Comparison of ENCODE assay signal across 35 cellular contexts in the genomic region with DNA sequence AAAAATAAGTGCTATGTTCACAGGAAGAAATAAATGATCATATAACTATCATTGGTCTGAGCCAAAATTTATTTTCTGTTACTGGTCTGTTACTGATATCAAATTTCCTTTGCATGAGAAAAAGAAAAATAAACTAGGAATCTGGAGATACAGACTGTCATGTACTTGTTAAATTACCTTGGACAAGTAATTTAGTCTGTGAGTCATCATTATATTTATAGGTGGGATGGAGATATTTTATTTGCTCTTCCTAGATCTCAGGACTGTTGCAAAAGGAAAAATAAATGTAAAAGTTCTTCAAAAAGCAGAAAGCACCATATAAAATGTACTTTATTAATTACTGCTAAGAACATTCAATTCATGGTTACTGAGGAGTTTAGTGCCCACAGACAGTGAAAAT.
"Had no signal": no experiment of that assay in that cellular context is flagged by ENCODE, and none has a peak within 500 bp of the region (broad histone marks: within the 10 kb centered on the region; RNA-seq: fewer than 3 reads in every experiment).

No MANE protein-coding gene starts in this region.

- DNase-seq: activated B cell treated with CpG ODN at 0.5 μM for 24 hours; activated CD4-positive, alpha-beta T cell treated with anti-CD3 and anti-CD28 coated beads for 48 hours; activated CD4-positive, alpha-beta T cell treated with anti-CD3 and anti-CD28 coated beads, Interleukin-2, amount 50 U/mL, for 1 hour; activated CD4-positive, alpha-beta T cell treated with anti-CD3 and anti-CD28 coated beads, Interleukin-2, amount 50 U/mL, for 48 hours; activated CD8-positive, alpha-beta memory T cell treated with anti-CD3 and anti-CD28 coated beads for 24 hours; activated CD8-positive, alpha-beta T cell treated with anti-CD3 and anti-CD28 coated beads for 36 hours; activated effector memory CD4-positive, alpha-beta T cell treated with Interleukin-2 at 50 U/mL for 16 hours; activated gamma-delta T cell treated with Interleukin-2 at 50 U/mL for 16 hours; activated naive CD4-positive, alpha-beta T cell treated with anti-CD3 and anti-CD28 coated beads, Interleukin-2, amount 50 U/mL, for 16 hours; activated naive CD4-positive, alpha-beta T cell treated with Interleukin-2 at 50 U/mL for 16 hours; activated naive CD8-positive, alpha-beta T cell treated with anti-CD3 and anti-CD28 coated beads, Interleukin-2, amount 50 U/mL, for 24 hours; activated T-cell treated with anti-CD3 and anti-CD28 coated beads, Interleukin-2, amount 50 U/mL, for 4 hours; adrenal gland; amygdala; aorta; central memory CD4-positive, alpha-beta T cell; cerebellar nuclear complex; colonic mucosa; effector CD8-positive, alpha-beta T cell; esophagus squamous epithelium; T-helper 1 cell; T-helper 17 cell; T1000; WERI-Rb-1 had no signal

- H3K27ac Mint-ChIP-seq: activated B cell treated with CpG ODN at 0.5 μM for 24 hours; activated CD8-positive, alpha-beta T cell treated with anti-CD3 and anti-CD28 coated beads for 36 hours; activated naive CD8-positive, alpha-beta T cell; activated naive CD8-positive, alpha-beta T cell treated with anti-CD3 and anti-CD28 coated beads, Interleukin-2, amount 50 U/mL, for 24 hours; activated T-helper 17 cell treated with anti-CD3 and anti-CD28 coated beads, Interleukin-2, amount 50 U/mL, for 72 hours; brain; T-helper 17 cell; T-helper 2 cell treated with Interferon-gamma antibody and Interleukin-4, amounts not matched to agents 5 μg/mL and 100 μg/mL, for 36 hours had no signal

- FAIRE-seq: endometrium, endothelial cell of umbilical vein had no signal

- H3K27me3 Mint-ChIP-seq: brain had no signal

- H3K27me3 ChIP-seq: adrenal gland, breast epithelium, cardiac muscle cell, colonic mucosa, esophagus squamous epithelium, gastroesophageal sphincter had no signal

- H3K4me3 Mint-ChIP-seq: activated B cell treated with CpG ODN at 0.5 μM for 24 hours; activated CD8-positive, alpha-beta T cell treated with anti-CD3 and anti-CD28 coated beads for 36 hours; activated naive CD8-positive, alpha-beta T cell; activated naive CD8-positive, alpha-beta T cell treated with anti-CD3 and anti-CD28 coated beads, Interleukin-2, amount 50 U/mL, for 24 hours; activated T-cell treated with anti-CD3 and anti-CD28 coated beads, Interleukin-2, amount 50 U/mL, for 4 hours; activated T-helper 17 cell treated with anti-CD3 and anti-CD28 coated beads, Interleukin-2, amount 50 U/mL, for 72 hours; brain; T-helper 17 cell; T-helper 2 cell treated with Interferon-gamma antibody and Interleukin-4, amounts not matched to agents 5 μg/mL and 100 μg/mL, for 36 hours had no signal

- H3K9me3 ChIP-seq: adrenal gland, colonic mucosa, esophagus squamous epithelium had no signal

- ATAC-seq: activated CD4-positive, CD25-positive, alpha-beta regulatory T cell treated with anti-CD3 and anti-CD28 coated beads, Interleukin-2, amount 50 U/mL, for 24 hours; activated CD8-positive, alpha-beta T cell treated with anti-CD3 and anti-CD28 coated beads for 36 hours; activated naive CD8-positive, alpha-beta T cell treated with anti-CD3 and anti-CD28 coated beads, Interleukin-2, amount 50 U/mL, for 24 hours; activated T-cell treated with anti-CD3 and anti-CD28 coated beads, Interleukin-2, amount 50 U/mL, for 4 hours; activated T-helper 17 cell treated with anti-CD3 and anti-CD28 coated beads, Interleukin-2, amount 50 U/mL, for 72 hours; gastroesophageal sphincter; T-helper 17 cell had no signal

- H3K36me3 ChIP-seq: adrenal gland, breast epithelium, cardiac muscle cell, colonic mucosa, esophagus squamous epithelium, gastroesophageal sphincter, WERI-Rb-1 had no signal

- H3K36me3 Mint-ChIP-seq: activated naive CD8-positive, alpha-beta T cell had no signal

- H3K9me3 Mint-ChIP-seq: T-helper 2 cell treated with Interferon-gamma antibody and Interleukin-4, amounts not matched to agents 5 μg/mL and 100 μg/mL, for 36 hours had no signal

- H3K27ac ChIP-seq: adrenal gland, breast epithelium, cardiac muscle cell, colonic mucosa, epithelial cell of prostate, esophagus squamous epithelium, gastroesophageal sphincter, WERI-Rb-1 had no signal

- H3K4me1 ChIP-seq: adrenal gland, breast epithelium, colonic mucosa, esophagus squamous epithelium, gastroesophageal sphincter had no signal

- H3K4me1 Mint-ChIP-seq: activated naive CD8-positive, alpha-beta T cell treated with anti-CD3 and anti-CD28 coated beads, Interleukin-2, amount 50 U/mL, for 24 hours; activated T-helper 17 cell treated with anti-CD3 and anti-CD28 coated beads, Interleukin-2, amount 50 U/mL, for 72 hours had no signal

- H3K4me3 ChIP-seq: adrenal gland, breast epithelium, cardiac muscle cell, colonic mucosa, esophagus squamous epithelium, gastroesophageal sphincter had no signal
